Comparison of ENCODE assay signal across 11 cellular contexts in genomic region chr1:40014812-40015594, GRCh38. TPM values are rescaled to one million over a fixed set of nuclear protein-coding genes. Genes with fewer than 3 reads are reported as not detected.
DNase-seq lines count a peak whose midpoint lies in the region; ATAC-seq, FAIRE-seq and TF ChIP-seq lines count a peak whose summit lies in the region.
"Had no signal": no experiment of that assay in that cellular context is flagged by ENCODE, and none has a peak within 500 bp of the region (broad histone marks: within the 10 kb centered on the region; RNA-seq: fewer than 3 reads in every experiment).

No MANE protein-coding gene starts in this region.

- DNase-seq in GM12891 (ENCODE audit: insufficient read length, low spot score) = no peak
- no peak for DNase-seq in T-cell
- DNase-seq in fibroblast of villous mesenchyme (ENCODE audit: low read depth) = peak; percentile 59
- no peak for DNase-seq in GM10266 (ENCODE audit: extremely low spot score)
- DNase-seq in DMS114 treated with DMSO at 0.1 percent for 48 hours (lab: John Stamatoyannopoulos, UW; ENCODE audit: unreplicated experiment) = no peak
- no peak for DNase-seq in nephron progenitor cell
- DNase-seq: amygdala, WERI-Rb-1 had no signal

- peak overlapping the region; percentile 95 for H2AFZ ChIP-seq in ACC112 (ENCODE audit: low read length, unreplicated experiment)

- no peak for TF ChIP-seq CTCF in fibroblast of villous mesenchyme (IDR thresholded peaks at IDR 0.05; ENCODE audit: insufficient read depth, low read depth, low read length)
- no peak for TF ChIP-seq CTCF in GM10266 (IDR thresholded peaks at IDR 0.05; ENCODE audit: control insufficient read depth, insufficient read depth, low read depth, missing control alignments)
- TF ChIP-seq CTCF in nephron progenitor cell (IDR thresholded peaks at IDR 0.05) = no peak

- H3K27ac Mint-ChIP-seq in T-cell (peak overlapping the region; percentile 36 to 48), nephron progenitor cell (no peak overlapping the region)
- H3K27ac Mint-ChIP-seq: type B pancreatic cell had no signal

- no peak for ATAC-seq in T-cell (replicated peaks in 1 of 4)
- ATAC-seq in HG03025 (IDR thresholded peaks at IDR 0.05; ENCODE audit: low FRiP score, unreplicated experiment) = no peak

- H3K4me3 ChIP-seq in ACC112 (ENCODE audit: low read depth, low read length) (no peak overlapping the region), fibroblast of villous mesenchyme (ENCODE audit: low read depth, low read length) (no peak overlapping the region)

- peak; percentile 23 for FAIRE-seq in GM12891 (lab: Jason Lieb, UNC)

- H3K9me3 Mint-ChIP-seq in T-cell (no peaks in the 10 kb centered on the region), nephron progenitor cell (peaks cover 22% of the 10 kb centered on the region)
- H3K9me3 Mint-ChIP-seq: type B pancreatic cell had no signal

- peaks cover 19% of the 10 kb centered on the region for H3K4me1 ChIP-seq in ACC112 (ENCODE audit: control insufficient read depth, insufficient read depth, low read length, unreplicated experiment)

- H3K36me3 Mint-ChIP-seq in T-cell = no peaks in the 10 kb centered on the region
- H3K36me3 Mint-ChIP-seq in nephron progenitor cell (ENCODE audit: low read depth) = no peaks in the 10 kb centered on the region
- H3K36me3 Mint-ChIP-seq: type B pancreatic cell had no signal

- no peak for TF ChIP-seq POLR2A in GM12891 (IDR thresholded peaks at IDR 0.05; ENCODE audit: low read depth, low read length)

- H3K79me2 ChIP-seq in ACC112 (ENCODE audit: control insufficient read depth, insufficient read depth, low read length, unreplicated experiment) = no peaks in the 10 kb centered on the region

- H3K27me3 Mint-ChIP-seq in T-cell = no peaks in the 10 kb centered on the region
- H3K27me3 Mint-ChIP-seq in nephron progenitor cell (ENCODE audit: low read depth, poor library complexity) = peaks cover 19% of the 10 kb centered on the region

- POLR2A ChIA-PET in T-cell (lab: Charles Lee) = no interaction called here

- no peaks in the 10 kb centered on the region for H3K27me3 ChIP-seq in ACC112 (ENCODE audit: insufficient read depth, low read length)

- H3K36me3 ChIP-seq in ACC112 (ENCODE audit: insufficient read depth, low read length) = no peaks in the 10 kb centered on the region
- H3K36me3 ChIP-seq: WERI-Rb-1 had no signal

- H3K4me3 Mint-ChIP-seq in T-cell = no peak overlapping the region
- no peak overlapping the region for H3K4me3 Mint-ChIP-seq in nephron progenitor cell
- H3K4me3 Mint-ChIP-seq: type B pancreatic cell had no signal

- CTCF ChIA-PET in T-cell (lab: Charles Lee) = interaction anchor here in 1 of 2 donors (1.0 to 2.1 kb wide), 2 partner anchors 17 to 24 kb away, joined by 4 to 11 read pairs; no protein-coding TSS in a partner anchor

- H3K4me1 Mint-ChIP-seq in T-cell (peaks cover 14 to 23% (median 15%) of the 10 kb centered on the region in 3 donors), nephron progenitor cell (no peaks in the 10 kb centered on the region)

- H3K27ac ChIP-seq in ACC112 (ENCODE audit: low read depth, low read length) = peak overlapping the region; percentile 93
- H3K27ac ChIP-seq: WERI-Rb-1 had no signal

TF ChIP-seq in GM12891, 5 proteins besides CTCF, POLR2A, EP300 and RAD21:
- TF ChIP-seq POU2F2 (IDR thresholded peaks at IDR 0.05; ENCODE audit: low read depth, low read length) (no peak), SPI1 (IDR thresholded peaks at IDR 0.05; ENCODE audit: low read depth, low read length) (no peak), POLR2AphosphoS5 (IDR thresholded peaks at IDR 0.05; ENCODE audit: low read depth, low read length) (no peak), TAF1 (IDR thresholded peaks at IDR 0.05; ENCODE audit: low read depth, low read length) (no peak), PAX5 (IDR thresholded peaks at IDR 0.05; ENCODE audit: insufficient read depth, low read length, severe bottlenecking) (no peak)

RNA-seq across cellular contexts. Expression of gene CAP1, which starts 25.5 kb away (rescaled TPM):
- polyA plus RNA-seq in GM12891 (2012; ENCODE audit: low read depth, missing spikeins) = 324 TPM
- total RNA-seq in T-cell (100 to 1,000 TPM; 293 to 345 (median 298) TPM), fibroblast of villous mesenchyme (541 and 671 TPM in 2 replicates)
